Comparison of ENCODE assay signal across 7 cellular contexts in genomic region chr4:155930330-155930729, GRCh38. TPM values are rescaled to one million over a fixed set of nuclear protein-coding genes. Genes with fewer than 3 reads are reported as not detected.
"Had no signal": no experiment of that assay in that cellular context is flagged by ENCODE, and none has a peak within 500 bp of the region (broad histone marks: within the 10 kb centered on the region; RNA-seq: fewer than 3 reads in every experiment).

No MANE protein-coding gene starts in this region.

- H3K4me2 ChIP-seq: GM23338 had no signal

- H3K4me3 ChIP-seq: GM23338 had no signal

- FAIRE-seq: H1, H54, HTR-8/SVneo had no signal

- H2AFZ ChIP-seq: GM23338 had no signal

- ATAC-seq: GM23338 had no signal

- DNase-seq: H9, HCEC 1CT had no signal

RNA-seq across cellular contexts. Expression of gene TDO2, which starts 26.8 kb away (rescaled TPM):
- total RNA-seq: H1, H9 had no signal
- polyA plus RNA-seq: GM23338, IgD-negative memory B cell had no signal
